9 cellular contexts compared by ENCODE assay signal in the genomic region with DNA sequence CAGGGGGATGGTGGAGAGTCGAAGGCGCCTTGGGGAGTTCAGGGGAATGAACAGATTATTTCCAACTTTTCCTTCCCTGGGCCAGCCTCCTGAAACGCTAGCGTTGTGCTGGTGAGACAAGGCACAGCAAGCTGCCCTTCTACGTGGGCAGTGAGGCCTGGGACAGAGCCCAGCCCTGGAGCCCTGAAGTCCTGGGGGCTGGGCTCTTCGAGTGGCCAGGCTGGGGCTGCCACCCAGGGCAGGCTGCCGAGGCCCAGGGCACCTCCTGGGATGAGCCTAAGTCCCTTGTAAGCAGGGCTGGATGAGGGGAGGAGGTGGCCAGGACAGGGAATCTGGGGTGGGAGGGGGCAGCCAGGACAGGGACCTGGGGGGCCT. TPM values are rescaled to one million over a fixed set of nuclear protein-coding genes. Genes with fewer than 3 reads are reported as not detected.
DNase-seq lines count a peak whose midpoint lies in the region; ATAC-seq, FAIRE-seq and TF ChIP-seq lines count a peak whose summit lies in the region.
"Had no signal": no experiment of that assay in that cellular context is flagged by ENCODE, and none has a peak within 500 bp of the region (broad histone marks: within the 10 kb centered on the region; RNA-seq: fewer than 3 reads in every experiment).

No MANE protein-coding gene starts in this region.

- no peaks in the 10 kb centered on the region for H3K27me3 ChIP-seq in bronchial epithelial cell (ENCODE audit: control insufficient read depth, insufficient read depth, low read length)
- no peaks in the 10 kb centered on the region for H3K27me3 ChIP-seq in uterus

- DNase-seq in activated naive CD4-positive, alpha-beta T cell treated with anti-CD3 and anti-CD28 coated beads, Interleukin-2, amount 50 U/mL, for 16 hours: no peak
- DNase-seq in bronchial epithelial cell (ENCODE audit: low read depth) (no peak), uterus (no peak), 8988T (no peak), islet precursor cell (no peak)

- H3K27ac Mint-ChIP-seq in activated naive CD4-positive, alpha-beta T cell treated with anti-CD3 and anti-CD28 coated beads, Interleukin-2, amount 50 U/mL, for 24 hours: no peak overlapping the region

- no peaks in the 10 kb centered on the region for H3K4me1 Mint-ChIP-seq in activated naive CD4-positive, alpha-beta T cell treated with anti-CD3 and anti-CD28 coated beads, Interleukin-2, amount 50 U/mL, for 24 hours

- H3K27ac ChIP-seq in mesodermal cell (ENCODE audit: low read depth, low read length, severe bottlenecking): no peak overlapping the region
- peak overlapping the region; percentile 48 to 67 for H3K27ac ChIP-seq in uterus

- no peaks in the 10 kb centered on the region for H3K36me3 Mint-ChIP-seq in activated naive CD4-positive, alpha-beta T cell treated with anti-CD3 and anti-CD28 coated beads, Interleukin-2, amount 50 U/mL, for 24 hours

- no peak for TF ChIP-seq CTCF in bronchial epithelial cell (IDR thresholded peaks at IDR 0.05; ENCODE audit: insufficient read depth, low read length, severe bottlenecking)
- TF ChIP-seq CTCF in uterus (IDR thresholded peaks at IDR 0.05): no peak

- H3K9me3 Mint-ChIP-seq in activated naive CD4-positive, alpha-beta T cell treated with anti-CD3 and anti-CD28 coated beads, Interleukin-2, amount 50 U/mL, for 24 hours: no peaks in the 10 kb centered on the region

- H3K4me1 ChIP-seq in mesodermal cell (ENCODE audit: control insufficient read depth, insufficient read depth, low read length, poor library complexity, severe bottlenecking): no peaks in the 10 kb centered on the region
- H3K4me1 ChIP-seq in uterus: no peaks in the 10 kb centered on the region

- WGBS in mesodermal cell (ENCODE audit: insufficient coverage in 2 of 2), 2 experiments: 55 to 60% methylated on average over 7 of the region's 7 CpGs

- H3K27me3 Mint-ChIP-seq in activated naive CD4-positive, alpha-beta T cell treated with anti-CD3 and anti-CD28 coated beads, Interleukin-2, amount 50 U/mL, for 24 hours: no peaks in the 10 kb centered on the region

- peak overlapping the region; percentile 82 for H3K4me3 Mint-ChIP-seq in activated naive CD4-positive, alpha-beta T cell treated with anti-CD3 and anti-CD28 coated beads, Interleukin-2, amount 50 U/mL, for 24 hours

- FAIRE-seq in bronchial epithelial cell (lab: Jason Lieb, UNC): no peak

- H3K36me3 ChIP-seq in bronchial epithelial cell (ENCODE audit: control insufficient read depth, insufficient read depth, low read length) (no peaks in the 10 kb centered on the region), mesodermal cell (ENCODE audit: control insufficient read depth, insufficient read depth, low read length) (no peaks in the 10 kb centered on the region), uterus (no peaks in the 10 kb centered on the region)

- H3K9me3 ChIP-seq in mesodermal cell (ENCODE audit: control insufficient read depth, low read length): no peaks in the 10 kb centered on the region
- H3K9me3 ChIP-seq in uterus: no peaks in the 10 kb centered on the region

- no peak for ATAC-seq in GM21786 (IDR thresholded peaks at IDR 0.05; ENCODE audit: unreplicated experiment)

- intact Hi-C loops in uterus (cut with DNase I; ENCODE audit: low total_unique reads): no loop called here

- H3K4me3 ChIP-seq in bronchial epithelial cell (ENCODE audit: low read depth, low read length) (peak overlapping the region; percentile 76), mesodermal cell (ENCODE audit: extremely low read depth, insufficient read depth, low read length, poor library complexity, severe bottlenecking) (peak overlapping the region; percentile 34), uterus (peak overlapping the region in 1 of 2 donors; percentile 45)

- no peak for TF ChIP-seq POLR2A in uterus (IDR thresholded peaks at IDR 0.05)

RNA-seq across cellular contexts. Expression of a gene that starts 1.4 kb away (rescaled TPM):
- 0.13 TPM in 1 of 2 replicates, not detected in the other for total RNA-seq in bronchial epithelial cell
- not detected for polyA plus RNA-seq in mesodermal cell (2013, experiment 1 of 2)
- polyA plus RNA-seq in mesodermal cell (2013, experiment 2 of 2): not detected
- total RNA-seq in uterus: 10 to 100 TPM in 2 of 4 donors, 1 to 10 TPM in 1, not detected in 1; 5.4 to 43.2 (median 10.3) TPM
- total RNA-seq: mononuclear cell had no signal

RNA-seq across cellular contexts. Expression of a gene that starts 5.6 kb away (rescaled TPM):
- total RNA-seq in bronchial epithelial cell (0.51 and 0.79 TPM in 2 replicates), uterus (not detected)
- polyA plus RNA-seq in mesodermal cell (2013, experiment 1 of 2): 1.1 TPM
- not detected for polyA plus RNA-seq in mesodermal cell (2013, experiment 2 of 2)
- total RNA-seq: mononuclear cell had no signal

RNA-seq across cellular contexts. Expression of a gene that starts 6.1 kb away (rescaled TPM):
- 162 TPM in 2 replicates for total RNA-seq in bronchial epithelial cell
- 65.1 TPM for polyA plus RNA-seq in mesodermal cell (2013, experiment 1 of 2)
- 57.7 TPM for polyA plus RNA-seq in mesodermal cell (2013, experiment 2 of 2)
- total RNA-seq in uterus: 100 to 1,000 TPM in 1 of 4 donors, 10 to 100 TPM in 3; 67.4 to 111 (median 75.3) TPM

RNA-seq across cellular contexts. Expression of a gene that starts 26.7 kb away (rescaled TPM):
- 0.26 TPM in 2 replicates for total RNA-seq in bronchial epithelial cell
- polyA plus RNA-seq in mesodermal cell (2013, experiment 1 of 2): 3.3 TPM
- 1.4 TPM for polyA plus RNA-seq in mesodermal cell (2013, experiment 2 of 2)
- 100 to 1,000 TPM in 1 of 4 donors, 10 to 100 TPM in 3; 13.5 to 116 (median 58.8) TPM for total RNA-seq in uterus

RNA-seq across cellular contexts. Expression of a gene that starts 32.1 kb away (rescaled TPM):
- total RNA-seq in bronchial epithelial cell (not detected in 2 replicates), uterus (1 to 10 TPM in 1 of 4 donors, under 1 TPM in 3; under 0.01 to 6.9 (median 0.54) TPM)
- polyA plus RNA-seq in mesodermal cell (2013, experiment 1 of 2): 0.77 TPM
- 0.15 TPM for polyA plus RNA-seq in mesodermal cell (2013, experiment 2 of 2)
